In genomic region chrX:18889346-18889745, GRCh38 we compare ENCODE assay signal across 34 cellular contexts.
"Had no signal": no experiment of that assay in that cellular context is flagged by ENCODE, and none has a peak within 500 bp of the region (broad histone marks: within the 10 kb centered on the region; RNA-seq: fewer than 3 reads in every experiment).

No MANE protein-coding gene starts in this region.

- DNase-seq: activated CD4-positive, alpha-beta memory T cell treated with anti-CD3 and anti-CD28 coated beads for 36 hours; activated CD4-positive, alpha-beta T cell treated with anti-CD3 and anti-CD28 coated beads for 36 hours; activated CD4-positive, alpha-beta T cell treated with anti-CD3 and anti-CD28 coated beads, Interleukin-2, amount 10 ng/mL, durations not matched to agents 24 days and 14 days; activated CD4-positive, CD25-positive, alpha-beta regulatory T cell; activated CD4-positive, CD25-positive, alpha-beta regulatory T cell treated with anti-CD3 and anti-CD28 coated beads, Interleukin-2, amount 50 U/mL, for 72 hours; activated CD8-positive, alpha-beta memory T cell treated with anti-CD3 and anti-CD28 coated beads, Interleukin-2, amount 10 ng/mL, durations not matched to agents 7 days and 5 days; activated CD8-positive, alpha-beta memory T cell treated with anti-CD3 and anti-CD28 coated beads, Interleukin-2, amount 50 U/mL, for 4 hours; activated CD8-positive, alpha-beta T cell treated with anti-CD3 and anti-CD28 coated beads, Interleukin-2, amount 10 ng/mL, durations not matched to agents 7 days and 5 days; activated effector memory CD4-positive, alpha-beta T cell treated with anti-CD3 and anti-CD28 coated beads, Interleukin-2, amount 50 U/mL, for 16 hours; activated naive CD4-positive, alpha-beta T cell treated with anti-CD3 and anti-CD28 coated beads for 36 hours; activated naive CD8-positive, alpha-beta T cell treated with anti-CD3 and anti-CD28 coated beads for 36 hours; activated naive CD8-positive, alpha-beta T cell treated with anti-CD3 and anti-CD28 coated beads, Interleukin-2, amount 50 U/mL, for 24 hours; activated T-cell treated with anti-CD3 and anti-CD28 coated beads, Interleukin-2, amount 50 U/mL, for 1 hour; activated T-cell treated with anti-CD3 and anti-CD28 coated beads, Interleukin-2, amount 50 U/mL, for 48 hours; amygdala; central memory CD4-positive, alpha-beta T cell; cerebellar nuclear complex; effector memory CD4-positive, alpha-beta T cell; endodermal cell; foreskin fibroblast; T-helper 1 cell; T-helper 17 cell; T1000 had no signal

- H3K36me3 Mint-ChIP-seq: activated CD4-positive, alpha-beta memory T cell treated with anti-CD3 and anti-CD28 coated beads for 36 hours; activated CD8-positive, alpha-beta memory T cell treated with anti-CD3 and anti-CD28 coated beads, Interleukin-2, amount 10 ng/mL, durations not matched to agents 7 days and 5 days; activated naive CD4-positive, alpha-beta T cell treated with anti-CD3 and anti-CD28 coated beads, Interleukin-2, amount 50 U/mL, for 24 hours; activated naive CD8-positive, alpha-beta T cell treated with anti-CD3 and anti-CD28 coated beads for 36 hours had no signal

- H3K4me3 Mint-ChIP-seq: activated CD4-positive, alpha-beta memory T cell treated with anti-CD3 and anti-CD28 coated beads for 36 hours; activated CD4-positive, alpha-beta T cell treated with anti-CD3 and anti-CD28 coated beads for 36 hours; activated CD4-positive, alpha-beta T cell treated with anti-CD3 and anti-CD28 coated beads, Interleukin-2, amount 10 ng/mL, durations not matched to agents 24 days and 14 days; activated CD8-positive, alpha-beta memory T cell treated with anti-CD3 and anti-CD28 coated beads, Interleukin-2, amount 10 ng/mL, durations not matched to agents 7 days and 5 days; activated CD8-positive, alpha-beta T cell treated with anti-CD3 and anti-CD28 coated beads, Interleukin-2, amount 10 ng/mL, durations not matched to agents 7 days and 5 days; activated naive CD4-positive, alpha-beta T cell treated with anti-CD3 and anti-CD28 coated beads for 36 hours; activated naive CD8-positive, alpha-beta T cell treated with anti-CD3 and anti-CD28 coated beads for 36 hours; activated naive CD8-positive, alpha-beta T cell treated with anti-CD3 and anti-CD28 coated beads, Interleukin-2, amount 50 U/mL, for 24 hours; activated T-helper 1 cell treated with anti-CD3 and anti-CD28 coated beads, Interleukin-12 subunit alpha, Interleukin-12 subunit beta, Interleukin-2, Interleukin-4 antibody, amounts not matched to agents 30 ng/mL and 10 ng/mL and 1 ng/mL, durations not matched to agents 14 hours and 24 hours and 36 hours; dendritic cell treated with granulocyte-macrophage colony-stimulating factor and Interleukin-4, amounts not matched to agents 40 ng/mL and 50 ng/mL, for 4 days; endodermal cell; T-helper 17 cell; T-helper 2 cell treated with Interferon-gamma antibody and Interleukin-4, amounts not matched to agents 5 μg/mL and 100 μg/mL, for 36 hours had no signal

- H3K27me3 Mint-ChIP-seq: activated CD4-positive, alpha-beta memory T cell treated with anti-CD3 and anti-CD28 coated beads for 36 hours; activated CD4-positive, alpha-beta T cell treated with anti-CD3 and anti-CD28 coated beads for 36 hours; activated CD4-positive, alpha-beta T cell treated with anti-CD3 and anti-CD28 coated beads, Interleukin-2, amount 10 ng/mL, durations not matched to agents 24 days and 14 days; activated CD8-positive, alpha-beta memory T cell treated with anti-CD3 and anti-CD28 coated beads, Interleukin-2, amount 10 ng/mL, durations not matched to agents 7 days and 5 days; activated naive CD4-positive, alpha-beta T cell treated with anti-CD3 and anti-CD28 coated beads, Interleukin-2, amount 50 U/mL, for 24 hours; activated naive CD8-positive, alpha-beta T cell treated with anti-CD3 and anti-CD28 coated beads for 36 hours; activated naive CD8-positive, alpha-beta T cell treated with anti-CD3 and anti-CD28 coated beads, Interleukin-2, amount 50 U/mL, for 24 hours; T-helper 17 cell had no signal

- H3K36me3 ChIP-seq: adrenal gland had no signal

- H3K9me3 ChIP-seq: adrenal gland had no signal

- H3K4me3 ChIP-seq: adrenal gland, coronary artery, dorsolateral prefrontal cortex had no signal

- H3K9me3 Mint-ChIP-seq: activated CD4-positive, alpha-beta memory T cell treated with anti-CD3 and anti-CD28 coated beads for 36 hours; activated CD4-positive, alpha-beta T cell treated with anti-CD3 and anti-CD28 coated beads, Interleukin-2, amount 10 ng/mL, durations not matched to agents 24 days and 14 days; activated naive CD4-positive, alpha-beta T cell treated with anti-CD3 and anti-CD28 coated beads for 36 hours; activated naive CD4-positive, alpha-beta T cell treated with anti-CD3 and anti-CD28 coated beads, Interleukin-2, amount 50 U/mL, for 24 hours; activated naive CD8-positive, alpha-beta T cell treated with anti-CD3 and anti-CD28 coated beads for 36 hours; activated naive CD8-positive, alpha-beta T cell treated with anti-CD3 and anti-CD28 coated beads, Interleukin-2, amount 50 U/mL, for 24 hours; activated T-helper 1 cell treated with anti-CD3 and anti-CD28 coated beads, Interleukin-12 subunit alpha, Interleukin-12 subunit beta, Interleukin-2, Interleukin-4 antibody, amounts not matched to agents 30 ng/mL and 10 ng/mL and 1 ng/mL, durations not matched to agents 14 hours and 24 hours and 36 hours; activated T-helper 2 cell treated with anti-CD3 and anti-CD28 coated beads, Interferon-gamma antibody, Interleukin-2, Interleukin-4, amounts not matched to agents 10 μg/mL and 5 μg/mL and 100 μg/mL, durations not matched to agents 14 hours and 24 hours and 36 hours; dendritic cell treated with granulocyte-macrophage colony-stimulating factor and Interleukin-4, amounts not matched to agents 40 ng/mL and 50 ng/mL, for 4 days; T-helper 2 cell treated with Interferon-gamma antibody and Interleukin-4, amounts not matched to agents 5 μg/mL and 100 μg/mL, for 36 hours had no signal

- ATAC-seq: activated CD4-positive, alpha-beta T cell treated with anti-CD3 and anti-CD28 coated beads for 36 hours; activated CD8-positive, alpha-beta memory T cell treated with anti-CD3 and anti-CD28 coated beads, Interleukin-2, amount 10 ng/mL, durations not matched to agents 7 days and 5 days; activated CD8-positive, alpha-beta T cell treated with anti-CD3 and anti-CD28 coated beads, Interleukin-2, amount 10 ng/mL, durations not matched to agents 7 days and 5 days; activated naive CD8-positive, alpha-beta T cell treated with anti-CD3 and anti-CD28 coated beads, Interleukin-2, amount 50 U/mL, for 24 hours; esophagus mucosa; T-helper 17 cell had no signal

- H3K27ac ChIP-seq: coronary artery had no signal

- H3K27me3 ChIP-seq: adrenal gland had no signal

- FAIRE-seq: astrocyte, frontal cortex had no signal

- H3K27ac Mint-ChIP-seq: activated CD4-positive, alpha-beta memory T cell treated with anti-CD3 and anti-CD28 coated beads for 36 hours; activated CD4-positive, alpha-beta T cell treated with anti-CD3 and anti-CD28 coated beads for 36 hours; activated CD4-positive, alpha-beta T cell treated with anti-CD3 and anti-CD28 coated beads, Interleukin-2, amount 10 ng/mL, durations not matched to agents 24 days and 14 days; activated CD8-positive, alpha-beta memory T cell treated with anti-CD3 and anti-CD28 coated beads, Interleukin-2, amount 10 ng/mL, durations not matched to agents 7 days and 5 days; activated CD8-positive, alpha-beta T cell treated with anti-CD3 and anti-CD28 coated beads, Interleukin-2, amount 10 ng/mL, durations not matched to agents 7 days and 5 days; activated naive CD4-positive, alpha-beta T cell treated with anti-CD3 and anti-CD28 coated beads for 36 hours; activated naive CD4-positive, alpha-beta T cell treated with anti-CD3 and anti-CD28 coated beads, Interleukin-2, amount 50 U/mL, for 24 hours; activated naive CD8-positive, alpha-beta T cell treated with anti-CD3 and anti-CD28 coated beads for 36 hours; activated naive CD8-positive, alpha-beta T cell treated with anti-CD3 and anti-CD28 coated beads, Interleukin-2, amount 50 U/mL, for 24 hours; activated T-helper 1 cell treated with anti-CD3 and anti-CD28 coated beads, Interleukin-12 subunit alpha, Interleukin-12 subunit beta, Interleukin-2, Interleukin-4 antibody, amounts not matched to agents 30 ng/mL and 10 ng/mL and 1 ng/mL, durations not matched to agents 14 hours and 24 hours and 36 hours; activated T-helper 2 cell treated with anti-CD3 and anti-CD28 coated beads, Interferon-gamma antibody, Interleukin-2, Interleukin-4, amounts not matched to agents 10 μg/mL and 5 μg/mL and 100 μg/mL, durations not matched to agents 14 hours and 24 hours and 36 hours; dendritic cell treated with granulocyte-macrophage colony-stimulating factor and Interleukin-4, amounts not matched to agents 40 ng/mL and 50 ng/mL, for 4 days; endodermal cell; T-helper 17 cell; T-helper 2 cell treated with Interferon-gamma antibody and Interleukin-4, amounts not matched to agents 5 μg/mL and 100 μg/mL, for 36 hours had no signal
